Comparison of ENCODE assay signal across 1 cellular context in the genomic region with DNA sequence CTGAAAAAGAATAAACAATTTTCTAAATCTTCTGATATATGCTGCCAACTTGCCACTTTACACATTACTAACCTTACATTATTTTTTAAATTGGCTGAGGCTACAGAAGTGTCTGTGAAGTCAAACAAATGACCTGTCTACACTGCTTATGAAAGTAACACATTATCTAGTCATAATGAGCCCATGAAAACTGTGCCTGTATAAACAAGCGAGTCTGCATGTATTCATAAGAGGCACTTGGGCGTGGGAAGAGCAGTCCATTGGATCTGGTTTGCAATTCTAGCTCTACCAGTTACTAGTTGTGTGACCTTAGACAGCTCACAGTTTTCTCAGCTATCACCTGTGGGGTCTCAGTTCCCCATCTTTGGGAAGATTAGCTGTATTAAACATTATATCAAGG.
TF ChIP-seq lines count a peak whose summit lies in the region.

No MANE protein-coding gene starts in this region.

TF ChIP-seq in IMR-90, 13 proteins besides CTCF, POLR2A, EP300 and RAD21:
- TF ChIP-seq MAFK (IDR thresholded peaks at IDR 0.05; ENCODE audit: low read depth, low read length) (no peak), RCOR1 (IDR thresholded peaks at IDR 0.05; ENCODE audit: insufficient replicate concordance, low read length) (no peak), FOS (IDR thresholded peaks at IDR 0.05; ENCODE audit: low read depth, low read length) (no peak), MXI1 (IDR thresholded peaks at IDR 0.05; ENCODE audit: borderline replicate concordance, low read depth, low read length) (no peak), BHLHE40 (IDR thresholded peaks at IDR 0.05; ENCODE audit: low read depth, low read length) (no peak), RFX5 (IDR thresholded peaks at IDR 0.05; ENCODE audit: low read depth, low read length) (no peak), SMC3 (IDR thresholded peaks at IDR 0.05; ENCODE audit: low read depth, low read length) (no peak), CHD1 (IDR thresholded peaks at IDR 0.05; ENCODE audit: low read depth, low read length) (no peak), MAZ (IDR thresholded peaks at IDR 0.05; ENCODE audit: borderline replicate concordance, low read depth, low read length) (no peak), CEBPB (IDR thresholded peaks at IDR 0.05; ENCODE audit: low read depth, low read length) (no peak), NFE2L2 (IDR thresholded peaks at IDR 0.05; ENCODE audit: low read depth, low read length) (no peak)
- TF ChIP-seq, protein P1, sequence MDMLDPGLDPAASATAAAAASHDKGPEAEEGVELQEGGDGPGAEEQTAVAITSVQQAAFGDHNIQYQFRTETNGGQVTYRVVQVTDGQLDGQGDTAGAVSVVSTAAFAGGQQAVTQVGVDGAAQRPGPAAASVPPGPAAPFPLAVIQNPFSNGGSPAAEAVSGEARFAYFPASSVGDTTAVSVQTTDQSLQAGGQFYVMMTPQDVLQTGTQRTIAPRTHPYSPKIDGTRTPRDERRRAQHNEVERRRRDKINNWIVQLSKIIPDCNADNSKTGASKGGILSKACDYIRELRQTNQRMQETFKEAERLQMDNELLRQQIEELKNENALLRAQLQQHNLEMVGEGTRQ (IDR thresholded peaks at IDR 0.05; ENCODE audit: low read depth, low read length) = no peak
